In the genomic region with DNA sequence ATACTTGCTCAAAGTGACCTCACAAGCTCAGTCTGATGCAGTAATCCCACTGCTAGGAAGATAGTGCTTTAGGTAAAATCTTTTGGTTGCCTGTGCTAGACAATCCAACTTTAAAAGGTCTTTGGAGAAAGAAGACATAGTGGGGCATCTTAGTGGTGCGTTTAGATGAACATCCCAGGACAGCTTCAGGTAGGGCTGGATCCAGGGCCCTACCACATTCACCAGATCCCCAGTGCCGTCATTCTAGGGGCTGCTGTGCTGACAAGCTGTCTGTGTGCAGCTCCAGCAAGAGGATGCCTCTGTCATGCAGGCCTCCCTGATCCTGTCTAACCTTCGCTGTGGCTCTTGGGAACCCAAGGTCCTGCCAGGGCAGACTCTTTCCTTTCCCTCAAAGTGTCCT, we compare ENCODE assay signal across 17 cellular contexts.
DNase-seq lines count a peak whose midpoint lies in the region; ATAC-seq and TF ChIP-seq lines count a peak whose summit lies in the region.
"Had no signal": no experiment of that assay in that cellular context is flagged by ENCODE, and none has a peak within 500 bp of the region (broad histone marks: within the 10 kb centered on the region; RNA-seq: fewer than 3 reads in every experiment).

No MANE protein-coding gene starts in this region.

- no peak overlapping the region for H3K23ac ChIP-seq in neuronal stem cell (ENCODE audit: low read depth, low read length, poor library complexity)

- no peak overlapping the region for H2BK120ac ChIP-seq in neuronal stem cell (ENCODE audit: low read depth, low read length)

- H3K4me2 ChIP-seq in BLaER1, result peak overlapping the region; percentile 45; the same call in 1 of the 2 replicates
- no peak overlapping the region for H3K4me2 ChIP-seq in neuronal stem cell (ENCODE audit: insufficient read depth, low read length, poor library complexity, severe bottlenecking)

- no peak overlapping the region for H4K91ac ChIP-seq in neuronal stem cell (ENCODE audit: low read depth, low read length, poor library complexity)

- H3K4me1 ChIP-seq in BLaER1, result peaks cover 21% of the 10 kb centered on the region
- no peaks in the 10 kb centered on the region for H3K4me1 ChIP-seq in neuronal stem cell (ENCODE audit: control insufficient read depth in 2 of 2, insufficient read depth in 1 of 2, low read depth in 1 of 2, low read length in 2 of 2)
- H3K4me1 ChIP-seq in spleen, result peaks cover 0 to 16% (median 8%) of the 10 kb centered on the region in 6 donors
- no peaks in the 10 kb centered on the region for H3K4me1 ChIP-seq in gastrocnemius medialis
- H3K4me1 ChIP-seq: BE2C, HAP-1 had no signal

- no peak overlapping the region for H2BK12ac ChIP-seq in neuronal stem cell (ENCODE audit: low read length)

- H3K27ac ChIP-seq in BLaER1 (no peak overlapping the region), RWPE1 (peak overlapping the region; percentile 49; the same call in 1 of the 2 replicates), neuronal stem cell (replicated peaks; ENCODE audit: low read length) (no peak overlapping the region), spleen (no peak overlapping the region), gastrocnemius medialis (no peak overlapping the region)
- H3K27ac ChIP-seq: HL-60 had no signal

- H3K27me3 ChIP-seq in BLaER1, result no peaks in the 10 kb centered on the region
- H3K27me3 ChIP-seq in neuronal stem cell (ENCODE audit: control insufficient read depth in 3 of 3, insufficient read depth in 3 of 3, low read depth in 1 of 3, low read length in 3 of 3), result peaks cover 0 to 23% (median 0%) of the 10 kb centered on the region in 3 experiments
- H3K27me3 ChIP-seq in spleen (replicated peaks in 1 of 7), result peaks cover 0 to 50% (median 0%) of the 10 kb centered on the region in 7 donors
- peaks cover 0 to 2% (median 0%) of the 10 kb centered on the region in 3 donors for H3K27me3 ChIP-seq in gastrocnemius medialis
- H3K27me3 ChIP-seq: BE2C had no signal

- H3K4me3 ChIP-seq in BLaER1 (no peak overlapping the region), choroid plexus epithelial cell (ENCODE audit: low read depth, low read length) (no peak overlapping the region), neuronal stem cell (ENCODE audit: low read length in 2 of 2) (no peak overlapping the region), spleen (no peak overlapping the region), gastrocnemius medialis (no peak overlapping the region)
- H3K4me3 ChIP-seq: HAP-1, K562 had no signal

- H4K8ac ChIP-seq in neuronal stem cell (ENCODE audit: low read depth, low read length), result no peak overlapping the region

- H3K9ac ChIP-seq in BLaER1 (no peak overlapping the region), neuronal stem cell (ENCODE audit: low read depth, low read length, poor library complexity) (no peak overlapping the region)

- POLR2A ChIA-PET in RWPE1 (lab: Yijun Ruan, JAX; ENCODE audit: low non-redundant PET), result no interaction called here

- intact Hi-C loops in spleen (cut with DNase I; ENCODE audit: low total_unique reads), result no loop called here
- intact Hi-C loops in gastrocnemius medialis (cut with DNase I; ENCODE audit: low total_unique reads), result no loop called here

- CTCF ChIA-PET in RWPE1 (lab: Yijun Ruan, JAX), result interaction anchor here (0.5 kb wide), 1 partner anchor 10 kb away, joined by 4 read pairs; no protein-coding TSS in a partner anchor

- H3K36me3 ChIP-seq in BLaER1 (no peaks in the 10 kb centered on the region), neuronal stem cell (replicated peaks in 1 of 2; ENCODE audit: control insufficient read depth in 2 of 2, insufficient read depth in 2 of 2, low read length in 2 of 2) (no peaks in the 10 kb centered on the region), spleen (no peaks in the 10 kb centered on the region), gastrocnemius medialis (no peaks in the 10 kb centered on the region)
- H3K36me3 ChIP-seq: BE2C, HAP-1 had no signal

- no peak overlapping the region for H2BK5ac ChIP-seq in neuronal stem cell (ENCODE audit: low read length)

- H3K9me3 ChIP-seq in BLaER1, result peaks cover 34% of the 10 kb centered on the region
- H3K9me3 ChIP-seq in neuronal stem cell (replicated peaks in 1 of 2; ENCODE audit: control insufficient read depth in 2 of 2, insufficient read depth in 1 of 2, low read depth in 1 of 2, low read length in 2 of 2), result peaks cover 0 to 2% of the 10 kb centered on the region in 2 donors
- peaks cover 0 to 13% (median 6%) of the 10 kb centered on the region in 8 donors for H3K9me3 ChIP-seq in spleen
- no peaks in the 10 kb centered on the region for H3K9me3 ChIP-seq in gastrocnemius medialis
- H3K9me3 ChIP-seq: BE2C, HAP-1 had no signal

- no peak overlapping the region for H3K4ac ChIP-seq in neuronal stem cell (ENCODE audit: low read length)

- ATAC-seq in gastrocnemius medialis, result no peak

- peak overlapping the region; percentile 2 for H2AK5ac ChIP-seq in neuronal stem cell (ENCODE audit: low read depth, low read length)

- no CpG with 5 or more reads among the region's 3 CpGs for WGBS in neuronal stem cell (ENCODE audit: extremely low coverage in 2 of 2, insufficient read length in 2 of 2, insufficient replicate concordance in 1 of 2), 2 donors
- 85 to 98% (median 93%) methylated on average over 3 of the region's 3 CpGs for WGBS in spleen, 5 donors

- peak overlapping the region; percentile 77 for H3K18ac ChIP-seq in neuronal stem cell (ENCODE audit: low read length)

- no peak overlapping the region for H3K14ac ChIP-seq in neuronal stem cell (ENCODE audit: low read length)

- peaks cover 2% of the 10 kb centered on the region for H3K79me1 ChIP-seq in neuronal stem cell (ENCODE audit: low read depth, low read length)

- H4K20me1 ChIP-seq in BLaER1, result no peaks in the 10 kb centered on the region

- H2BK15ac ChIP-seq in neuronal stem cell (ENCODE audit: low read length), result no peak overlapping the region

- DNase-seq in RWPE1 (ENCODE audit: low spot score) (no peak), choroid plexus epithelial cell (ENCODE audit: low read depth) (peak; percentile 31), neuronal stem cell (ENCODE audit: low spot score) (no peak), HK-2 (ENCODE audit: unreplicated experiment) (no peak), cerebellum (ENCODE audit: low spot score) (no peak), spleen (no peak), gastrocnemius medialis (no peak)
- DNase-seq: ACHN; BE2C; Calu3; CD4-positive, alpha-beta memory T cell; GF-D8; IMR-90 had no signal

- H2AFZ ChIP-seq in neuronal stem cell (ENCODE audit: low read length), result no peak overlapping the region

- TF ChIP-seq CTCF in RWPE1 (conservative IDR thresholded peaks at IDR 0.05; ENCODE audit: low read depth) (no peak), choroid plexus epithelial cell (conservative IDR thresholded peaks at IDR 0.05; ENCODE audit: low read depth, low read length) (no peak), spleen (IDR thresholded peaks at IDR 0.05 in 8 of 11, conservative IDR thresholded peaks at IDR 0.05 in 3 of 11) (no peak), gastrocnemius medialis (IDR thresholded peaks at IDR 0.05 in 4 of 5, conservative IDR thresholded peaks at IDR 0.05 in 1 of 5) (no peak)

- in situ Hi-C loops in gastrocnemius medialis (cut with MboI; ENCODE audit: low sequenced_read_pairs in 4 of 4), result no loop called here

- no peak for TF ChIP-seq POLR2A in spleen (IDR thresholded peaks at IDR 0.05)
- no peak for TF ChIP-seq POLR2A in gastrocnemius medialis (IDR thresholded peaks at IDR 0.05)
